In the genomic region with DNA sequence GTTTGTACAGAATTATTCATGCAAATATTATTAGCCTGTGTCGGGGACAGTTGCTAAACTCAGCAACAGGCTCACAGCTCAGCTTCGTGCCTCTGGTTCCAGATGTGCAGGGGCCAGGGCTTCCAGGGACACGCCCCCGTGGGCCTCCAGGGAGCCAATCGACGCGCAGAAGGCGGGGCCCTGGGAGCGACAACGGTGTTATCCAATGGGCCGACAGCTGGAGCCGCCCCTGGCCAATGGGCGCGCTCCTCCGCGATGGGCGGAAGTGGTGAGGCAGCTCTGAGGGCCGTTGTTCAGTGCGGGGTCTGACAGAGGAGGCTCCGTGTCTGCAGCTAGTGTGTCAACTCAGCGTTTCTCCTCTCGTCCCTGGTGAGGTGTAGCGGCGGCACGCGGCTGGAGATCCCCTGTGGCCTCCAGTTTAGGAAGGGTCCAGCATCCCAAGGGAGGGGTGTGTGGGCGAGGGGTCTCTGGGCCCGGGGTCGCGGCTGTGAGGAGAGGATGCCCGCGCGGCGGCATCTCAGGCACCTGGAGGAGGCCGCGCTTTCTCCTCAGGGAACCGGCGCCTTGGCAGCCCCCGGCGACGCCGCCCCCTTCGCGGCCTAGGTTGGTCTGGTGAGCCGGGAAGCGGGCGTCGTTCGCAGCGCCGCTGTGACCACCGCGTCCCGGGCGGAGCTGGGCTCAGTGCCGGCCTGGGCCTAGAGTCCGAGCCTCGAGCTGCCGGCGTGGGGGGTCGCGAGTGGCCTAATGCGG, we compare ENCODE assay signal across 8 cellular contexts. TPM values are rescaled to one million over a fixed set of nuclear protein-coding genes. Genes with fewer than 3 reads are reported as not detected.
DNase-seq lines count a peak whose midpoint lies in the region; ATAC-seq and TF ChIP-seq lines count a peak whose summit lies in the region.

A gene with protein sequence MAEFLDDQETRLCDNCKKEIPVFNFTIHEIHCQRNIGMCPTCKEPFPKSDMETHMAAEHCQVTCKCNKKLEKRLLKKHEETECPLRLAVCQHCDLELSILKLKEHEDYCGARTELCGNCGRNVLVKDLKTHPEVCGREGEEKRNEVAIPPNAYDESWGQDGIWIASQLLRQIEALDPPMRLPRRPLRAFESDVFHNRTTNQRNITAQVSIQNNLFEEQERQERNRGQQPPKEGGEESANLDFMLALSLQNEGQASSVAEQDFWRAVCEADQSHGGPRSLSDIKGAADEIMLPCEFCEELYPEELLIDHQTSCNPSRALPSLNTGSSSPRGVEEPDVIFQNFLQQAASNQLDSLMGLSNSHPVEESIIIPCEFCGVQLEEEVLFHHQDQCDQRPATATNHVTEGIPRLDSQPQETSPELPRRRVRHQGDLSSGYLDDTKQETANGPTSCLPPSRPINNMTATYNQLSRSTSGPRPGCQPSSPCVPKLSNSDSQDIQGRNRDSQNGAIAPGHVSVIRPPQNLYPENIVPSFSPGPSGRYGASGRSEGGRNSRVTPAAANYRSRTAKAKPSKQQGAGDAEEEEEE (plus strand): TSS at position 311 of the 750 bp plus-strand sequence. CDS start 4,963 bp downstream, outside the sequence.

- H3K79me2 ChIP-seq in OCI-LY3 (ENCODE audit: low read length) = peaks cover 47% of the 10 kb centered on the region

- H2AFZ ChIP-seq in OCI-LY3 (ENCODE audit: low read depth, low read length) = no peak within 1 kb of the TSS

- peak; percentile 96 for ATAC-seq in GM21515 (IDR thresholded peaks at IDR 0.05; ENCODE audit: unreplicated experiment)

- peak; percentile 100 for DNase-seq in D341Med (ENCODE audit: low spot score)
- peak; percentile 99 for DNase-seq in HuH-7 (ENCODE audit: low spot score)
- DNase-seq in activated CD8-positive, alpha-beta memory T cell treated with anti-CD3 and anti-CD28 coated beads, Interleukin-2, amount 50 U/mL, for 48 hours = peak; percentile 99
- peak; percentile 99 for DNase-seq in endothelial cell (ENCODE audit: low spot score)
- DNase-seq in mesothelial cell of epicardium (ENCODE audit: low spot score in 2 of 2, unreplicated experiment in 2 of 2) = peak; percentile 94 to 99
- peak; percentile 98 to 99 for DNase-seq in stimulated activated CD8-positive, alpha-beta memory T cell treated with anti-CD3 and anti-CD28 coated beads, Interleukin-15, amount 100 ng/mL, for 48 hours (ENCODE audit: low read depth in 2 of 2)

- H3K9me3 ChIP-seq in OCI-LY3 (ENCODE audit: insufficient read depth, low read length) = no peaks in the 10 kb centered on the region

- H3K27ac Mint-ChIP-seq in endothelial cell (ENCODE audit: unreplicated experiment) = no peak within 1 kb of the TSS
- peak within 1 kb of the TSS; percentile 82 for H3K27ac Mint-ChIP-seq in mesothelial cell of epicardium

- peaks cover 11% of the 10 kb centered on the region for H3K36me3 ChIP-seq in OCI-LY3 (replicated peaks; ENCODE audit: low read depth, low read length)

- peak within 1 kb of the TSS; percentile 89 for H3K9ac ChIP-seq in OCI-LY3 (ENCODE audit: low read length)

- H3K36me3 Mint-ChIP-seq in endothelial cell (ENCODE audit: low read depth, unreplicated experiment) (peaks cover 3% of the 10 kb centered on the region), mesothelial cell of epicardium (no peaks in the 10 kb centered on the region)

- H3K4me2 ChIP-seq in OCI-LY3 (ENCODE audit: low read length) = peak within 1 kb of the TSS; percentile 99

- no peaks in the 10 kb centered on the region for H3K27me3 Mint-ChIP-seq in endothelial cell (ENCODE audit: unreplicated experiment)
- H3K27me3 Mint-ChIP-seq in mesothelial cell of epicardium (ENCODE audit: low read depth) = no peaks in the 10 kb centered on the region

- H3K27me3 ChIP-seq in OCI-LY3 (ENCODE audit: low read depth, low read length) = peaks cover 2% of the 10 kb centered on the region; the same call in 1 of the 2 replicates

- H3K4me3 Mint-ChIP-seq in endothelial cell (ENCODE audit: unreplicated experiment) = peak within 1 kb of the TSS; percentile 92
- H3K4me3 Mint-ChIP-seq in mesothelial cell of epicardium = peak within 1 kb of the TSS; percentile 85

- peaks cover 14% of the 10 kb centered on the region; the same call in 1 of the 2 replicates for H4K20me1 ChIP-seq in OCI-LY3 (ENCODE audit: insufficient read depth, low read length)

- H3K4me3 ChIP-seq in OCI-LY3 (ENCODE audit: low read length) = peak within 1 kb of the TSS; percentile 95

- peak within 1 kb of the TSS; percentile 65 for H3K27ac ChIP-seq in OCI-LY3 (ENCODE audit: low read length)

- TF ChIP-seq CTCF in OCI-LY3 (IDR thresholded peaks at IDR 0.05; ENCODE audit: low read depth, low read length) (no peak), endothelial cell (IDR thresholded peaks at IDR 0.05; ENCODE audit: unreplicated experiment) (no peak), mesothelial cell of epicardium (IDR thresholded peaks at IDR 0.05; ENCODE audit: unreplicated experiment) (no peak)

- H3K4me1 Mint-ChIP-seq in endothelial cell (ENCODE audit: unreplicated experiment) (peaks cover 9% of the 10 kb centered on the region), mesothelial cell of epicardium (peaks cover 26% of the 10 kb centered on the region)

- peaks cover 40% of the 10 kb centered on the region for H3K4me1 ChIP-seq in OCI-LY3 (ENCODE audit: low read length)

- H3K9me3 Mint-ChIP-seq in endothelial cell (ENCODE audit: unreplicated experiment) (no peaks in the 10 kb centered on the region), mesothelial cell of epicardium (no peaks in the 10 kb centered on the region)

RNA-seq across cellular contexts. Expression of the gene that starts here (rescaled TPM):
- total RNA-seq in endothelial cell (ENCODE audit: unreplicated experiment) = 38.8 TPM
- 35.0 to 36.5 TPM (median 36.1 TPM) in 3 replicates for total RNA-seq in mesothelial cell of epicardium

Comparison
In these comparisons a context has a peak if more than half of its experiments do, and no peak if none do; other contexts are left out.
1. Peak in every context shown above with its lines: DNase-seq, ATAC-seq, H3K4me3 ChIP-seq and H3K27ac ChIP-seq.